22 cellular contexts compared by ENCODE assay signal in genomic region chr2:106124126-106124756, GRCh38.
DNase-seq lines count a peak whose midpoint lies in the region; ATAC-seq and TF ChIP-seq lines count a peak whose summit lies in the region.
"Had no signal": no experiment of that assay in that cellular context is flagged by ENCODE, and none has a peak within 500 bp of the region (broad histone marks: within the 10 kb centered on the region; RNA-seq: fewer than 3 reads in every experiment).

No MANE protein-coding gene starts in this region.

- DNase-seq in NCI-H146 (lab: John Stamatoyannopoulos, UW), result peak; percentile 18
- no peak for DNase-seq in NCI-H146 treated with DMSO at 0.1 percent for 48 hours (lab: John Stamatoyannopoulos, UW; ENCODE audit: unreplicated experiment)
- DNase-seq in stimulated activated naive CD8-positive, alpha-beta T cell treated with anti-CD3 and anti-CD28 coated beads, Interleukin-15, amount 100 ng/mL, for 72 hours, result no peak
- DNase-seq in naive thymus-derived CD4-positive, alpha-beta T cell, result no peak
- DNase-seq in left ventricle myocardium superior, result no peak
- DNase-seq in activated CD4-positive, alpha-beta T cell treated with anti-CD3 and anti-CD28 coated beads, Interleukin-2, amount 50 U/mL, for 1 hour, result no peak
- no peak for DNase-seq in tibial nerve (ENCODE audit: low spot score in 2 of 2)
- DNase-seq: activated CD8-positive, alpha-beta memory T cell treated with anti-CD3 and anti-CD28 coated beads, Interleukin-2, amount 50 U/mL, for 4 hours; activated gamma-delta T cell; BE2C; effector CD8-positive, alpha-beta T cell; gastrocnemius medialis; H9; MV-4-11; NCI-H2029 treated with DMSO at 0.1 percent for 48 hours; NCI-H524 treated with DMSO at 0.1 percent for 48 hours; nephron progenitor cell; sigmoid colon had no signal

- no peaks in the 10 kb centered on the region for H3K9me3 Mint-ChIP-seq in stimulated activated naive CD8-positive, alpha-beta T cell treated with anti-CD3 and anti-CD28 coated beads, Interleukin-15, Interleukin-2, amounts not matched to agents 100 ng/mL and 50 ng/mL, for 24 hours
- no peaks in the 10 kb centered on the region for H3K9me3 Mint-ChIP-seq in stimulated activated naive CD8-positive, alpha-beta T cell treated with anti-CD3 and anti-CD28 coated beads, Interleukin-15, amount 100 ng/mL, for 72 hours
- no peaks in the 10 kb centered on the region for H3K9me3 Mint-ChIP-seq in naive thymus-derived CD4-positive, alpha-beta T cell
- H3K9me3 Mint-ChIP-seq: H9, nephron progenitor cell had no signal

- peaks cover 9 to 93% (median 36%) of the 10 kb centered on the region in 3 experiments for H3K36me3 ChIP-seq in naive thymus-derived CD4-positive, alpha-beta T cell (ENCODE audit: control insufficient read depth in 2 of 3, insufficient read depth in 3 of 3, low read length in 3 of 3)
- H3K36me3 ChIP-seq in tibial nerve, result peaks cover 0 to 65% (median 5%) of the 10 kb centered on the region in 3 donors
- H3K36me3 ChIP-seq: BE2C had no signal

- peaks cover 21% of the 10 kb centered on the region for H3K4me1 Mint-ChIP-seq in stimulated activated naive CD8-positive, alpha-beta T cell treated with anti-CD3 and anti-CD28 coated beads, Interleukin-15, Interleukin-2, amounts not matched to agents 100 ng/mL and 50 ng/mL, for 24 hours (ENCODE audit: low read depth)
- peaks cover 24% of the 10 kb centered on the region for H3K4me1 Mint-ChIP-seq in stimulated activated naive CD8-positive, alpha-beta T cell treated with anti-CD3 and anti-CD28 coated beads, Interleukin-15, amount 100 ng/mL, for 72 hours
- peaks cover 8 to 25% (median 22%) of the 10 kb centered on the region in 7 donors for H3K4me1 Mint-ChIP-seq in naive thymus-derived CD4-positive, alpha-beta T cell

- no peak for TF ChIP-seq EP300 in tibial nerve (IDR thresholded peaks at IDR 0.05)

- peak overlapping the region; percentile 0 for H3K27ac Mint-ChIP-seq in stimulated activated naive CD8-positive, alpha-beta T cell treated with anti-CD3 and anti-CD28 coated beads, Interleukin-15, Interleukin-2, amounts not matched to agents 100 ng/mL and 50 ng/mL, for 24 hours
- peak overlapping the region in 1 of 2 donors; percentile 66 for H3K27ac Mint-ChIP-seq in stimulated activated naive CD8-positive, alpha-beta T cell treated with anti-CD3 and anti-CD28 coated beads, Interleukin-15, amount 100 ng/mL, for 72 hours
- H3K27ac Mint-ChIP-seq in naive thymus-derived CD4-positive, alpha-beta T cell, result peak overlapping the region in 8 of 9 donors; percentile 16 to 88 (median 50)
- H3K27ac Mint-ChIP-seq: nephron progenitor cell had no signal

- CTCF ChIA-PET in naive thymus-derived CD4-positive, alpha-beta T cell (lab: Charles Lee), result no interaction called here

- WGBS in tibial nerve, 2 donors, result 64 to 69% methylated on average over 3 of the region's 3 CpGs

- no peaks in the 10 kb centered on the region for H3K9me3 ChIP-seq in naive thymus-derived CD4-positive, alpha-beta T cell (ENCODE audit: control insufficient read depth in 2 of 3, low read length in 3 of 3)
- no peaks in the 10 kb centered on the region for H3K9me3 ChIP-seq in tibial nerve
- H3K9me3 ChIP-seq: A549, ascending aorta, BE2C, gastrocnemius medialis, sigmoid colon had no signal

- no peak for TF ChIP-seq CTCF in tibial nerve (IDR thresholded peaks at IDR 0.05)

- no peaks in the 10 kb centered on the region for H3K27me3 Mint-ChIP-seq in stimulated activated naive CD8-positive, alpha-beta T cell treated with anti-CD3 and anti-CD28 coated beads, Interleukin-15, Interleukin-2, amounts not matched to agents 100 ng/mL and 50 ng/mL, for 24 hours
- H3K27me3 Mint-ChIP-seq in stimulated activated naive CD8-positive, alpha-beta T cell treated with anti-CD3 and anti-CD28 coated beads, Interleukin-15, amount 100 ng/mL, for 72 hours, result no peaks in the 10 kb centered on the region
- H3K27me3 Mint-ChIP-seq in naive thymus-derived CD4-positive, alpha-beta T cell, result no peaks in the 10 kb centered on the region

- no peak overlapping the region for H3K4me3 ChIP-seq in naive thymus-derived CD4-positive, alpha-beta T cell (ENCODE audit: low read length)
- H3K4me3 ChIP-seq in tibial nerve, result no peak overlapping the region
- H3K4me3 ChIP-seq: A549, ascending aorta, gastrocnemius medialis, sigmoid colon had no signal

- no peaks in the 10 kb centered on the region for H3K4me1 ChIP-seq in naive thymus-derived CD4-positive, alpha-beta T cell (ENCODE audit: control insufficient read depth in 2 of 2, insufficient read depth in 2 of 2, low read length in 2 of 2)
- H3K4me1 ChIP-seq in tibial nerve, result peaks cover 0 to 6% (median 0%) of the 10 kb centered on the region in 4 donors
- H3K4me1 ChIP-seq: ascending aorta, BE2C had no signal

- no peaks in the 10 kb centered on the region for H3K27me3 ChIP-seq in naive thymus-derived CD4-positive, alpha-beta T cell (ENCODE audit: control insufficient read depth in 2 of 2, insufficient read depth in 2 of 2, low read length in 2 of 2)
- H3K27me3 ChIP-seq in tibial nerve, result no peaks in the 10 kb centered on the region
- H3K27me3 ChIP-seq: ascending aorta, BE2C, gastrocnemius medialis, sigmoid colon had no signal

- no peak overlapping the region for H3K4me3 Mint-ChIP-seq in stimulated activated naive CD8-positive, alpha-beta T cell treated with anti-CD3 and anti-CD28 coated beads, Interleukin-15, Interleukin-2, amounts not matched to agents 100 ng/mL and 50 ng/mL, for 24 hours
- no peak overlapping the region for H3K4me3 Mint-ChIP-seq in stimulated activated naive CD8-positive, alpha-beta T cell treated with anti-CD3 and anti-CD28 coated beads, Interleukin-15, amount 100 ng/mL, for 72 hours
- H3K4me3 Mint-ChIP-seq in naive thymus-derived CD4-positive, alpha-beta T cell, result no peak overlapping the region
- H3K4me3 Mint-ChIP-seq: H9, nephron progenitor cell had no signal

- TF ChIP-seq POLR2A in tibial nerve (IDR thresholded peaks at IDR 0.05), result no peak

- POLR2A ChIA-PET in naive thymus-derived CD4-positive, alpha-beta T cell (lab: Charles Lee), result no interaction called here

- intact Hi-C loops in naive thymus-derived CD4-positive, alpha-beta T cell (cut with micrococcal nuclease), result loop anchor here in 1 of 2 donors (5.0 kb wide), 1 partner anchor 38 kb away; no protein-coding TSS in a partner anchor
- intact Hi-C loops in left ventricle myocardium superior (cut with micrococcal nuclease), result no loop called here

- H3K36me3 Mint-ChIP-seq in stimulated activated naive CD8-positive, alpha-beta T cell treated with anti-CD3 and anti-CD28 coated beads, Interleukin-15, Interleukin-2, amounts not matched to agents 100 ng/mL and 50 ng/mL, for 24 hours (ENCODE audit: low read depth), result peaks cover 53% of the 10 kb centered on the region
- peaks cover 9 to 65% (median 28%) of the 10 kb centered on the region in 5 donors for H3K36me3 Mint-ChIP-seq in naive thymus-derived CD4-positive, alpha-beta T cell

- ATAC-seq in stimulated activated naive CD8-positive, alpha-beta T cell treated with anti-CD3 and anti-CD28 coated beads, Interleukin-15, amount 100 ng/mL, for 72 hours, result no peak
- ATAC-seq in naive thymus-derived CD4-positive, alpha-beta T cell, result no peak
- ATAC-seq in left ventricle myocardium superior, result no peak
- ATAC-seq: A549, gastrocnemius medialis had no signal

- no peak overlapping the region for H3K27ac ChIP-seq in naive thymus-derived CD4-positive, alpha-beta T cell (ENCODE audit: low read depth, low read length)
- no peak overlapping the region for H3K27ac ChIP-seq in tibial nerve
- H3K27ac ChIP-seq: A549, ascending aorta, gastrocnemius medialis, KMS-11, sigmoid colon had no signal
